ENCODE assay signal across 1 cellular context in genomic region chr9:127398715-127399400, GRCh38.
TF ChIP-seq lines count a peak whose summit lies in the region.

No MANE protein-coding gene starts in this region.

TF ChIP-seq in GM12878, 131 proteins besides CTCF, POLR2A, EP300 and RAD21:
- TF ChIP-seq ZNF274 (IDR thresholded peaks at IDR 0.05; ENCODE audit: insufficient read depth, insufficient read length) (no peak), PRDM15 (CRISPR knock-in tag; IDR thresholded peaks at IDR 0.05) (no peak), ASH2L (IDR thresholded peaks at IDR 0.05; ENCODE audit: borderline replicate concordance, low read depth) (no peak), BMI1 (IDR thresholded peaks at IDR 0.05; ENCODE audit: borderline replicate concordance) (no peak), SMAD5 (IDR thresholded peaks at IDR 0.05; ENCODE audit: low read depth) (no peak), E4F1 (IDR thresholded peaks at IDR 0.05; ENCODE audit: borderline replicate concordance, partially characterized antibody) (no peak), EED (IDR thresholded peaks at IDR 0.05; ENCODE audit: low read depth) (no peak), NFYA (IDR thresholded peaks at IDR 0.05; ENCODE audit: borderline replicate concordance, low read depth, low read length) (no peak), MXI1 (IDR thresholded peaks at IDR 0.05; ENCODE audit: low read depth, low read length) (no peak), POU2F2 (IDR thresholded peaks at IDR 0.05; ENCODE audit: borderline replicate concordance, low read depth, low read length) (no peak), SKIL (IDR thresholded peaks at IDR 0.05; ENCODE audit: low read depth, poor library complexity, severe bottlenecking) (no peak), MEF2B (IDR thresholded peaks at IDR 0.05; ENCODE audit: partially characterized antibody, poor library complexity, severe bottlenecking) (no peak), NKRF (conservative IDR thresholded peaks at IDR 0.05) (no peak), PAX5 (IDR thresholded peaks at IDR 0.05; ENCODE audit: borderline replicate concordance, low read depth, low read length) (no peak), ZNF24 (IDR thresholded peaks at IDR 0.05) (no peak), SMARCA5 (IDR thresholded peaks at IDR 0.05) (no peak), RELA (IDR thresholded peaks at IDR 0.05; ENCODE audit: borderline replicate concordance, partially characterized antibody) (no peak), NRF1 (conservative IDR thresholded peaks at IDR 0.05; ENCODE audit: low read depth, low read length) (no peak)
